1 cellular context compared by ENCODE assay signal in the genomic region with DNA sequence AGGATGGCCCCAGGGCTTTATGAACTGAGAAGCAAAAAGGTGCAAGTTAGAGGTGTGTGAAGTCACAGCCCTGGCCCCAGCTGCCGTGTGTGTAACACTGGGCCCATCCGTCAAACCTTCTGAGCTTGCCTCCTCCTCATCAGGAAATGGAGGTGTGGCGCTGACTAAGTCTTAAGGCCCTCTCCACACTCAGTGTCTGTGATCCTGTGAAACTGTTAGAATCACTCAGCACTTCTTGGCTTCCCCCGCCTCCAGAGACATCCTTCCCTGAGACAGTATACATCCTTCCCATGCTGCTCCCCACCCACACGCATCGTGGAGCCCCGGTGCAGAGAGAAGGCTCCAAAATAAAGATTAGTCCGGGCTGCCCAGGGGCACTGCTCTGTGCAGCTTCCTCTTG.
A peak's percentile ranks its signal among the peaks of the same experiment; 100 is the strongest.
TF ChIP-seq lines count a peak whose summit lies in the region.

No MANE protein-coding gene starts in this region.

TF ChIP-seq in K562, 482 proteins besides CTCF, POLR2A, EP300 and RAD21:
- TF ChIP-seq ZNF282 (CRISPR knock-in tag; IDR thresholded peaks at IDR 0.05) = no peak
- no peak for TF ChIP-seq HDAC8 (tag; IDR thresholded peaks at IDR 0.05)
- peak; percentile 21; the same call in 1 of the 2 replicates for TF ChIP-seq EGR1 (conservative IDR thresholded peaks at IDR 0.05)
- TF ChIP-seq PKNOX1 (IDR thresholded peaks at IDR 0.05) = peak; percentile 36; the same call in 1 of the 2 replicates
- TF ChIP-seq, protein P1, sequence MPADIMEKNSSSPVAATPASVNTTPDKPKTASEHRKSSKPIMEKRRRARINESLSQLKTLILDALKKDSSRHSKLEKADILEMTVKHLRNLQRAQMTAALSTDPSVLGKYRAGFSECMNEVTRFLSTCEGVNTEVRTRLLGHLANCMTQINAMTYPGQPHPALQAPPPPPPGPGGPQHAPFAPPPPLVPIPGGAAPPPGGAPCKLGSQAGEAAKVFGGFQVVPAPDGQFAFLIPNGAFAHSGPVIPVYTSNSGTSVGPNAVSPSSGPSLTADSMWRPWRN (IDR thresholded peaks at IDR 0.05; ENCODE audit: low read depth) = no peak
- no peak for TF ChIP-seq ZNF253 (CRISPR knock-in tag; conservative IDR thresholded peaks at IDR 0.05)
- no peak for TF ChIP-seq EZH2 (IDR thresholded peaks at IDR 0.05; ENCODE audit: borderline replicate concordance, low read depth, low read length)
- TF ChIP-seq RBM22 (IDR thresholded peaks at IDR 0.05; ENCODE audit: low read depth, low read length, poor library complexity, severe bottlenecking) = no peak
- TF ChIP-seq MEIS2 (IDR thresholded peaks at IDR 0.05; ENCODE audit: partially characterized antibody) = peak; percentile 20
- TF ChIP-seq ZKSCAN3 (CRISPR knock-in tag; IDR thresholded peaks at IDR 0.05) = no peak
- TF ChIP-seq MYC (IDR thresholded peaks at IDR 0.05; ENCODE audit: low read depth, low read length) = no peak
- TF ChIP-seq MYC (CRISPR knock-in tag; IDR thresholded peaks at IDR 0.05; ENCODE audit: borderline replicate concordance, low read depth) = no peak
